Comparison of ENCODE assay signal across 8 cellular contexts in genomic region chr2:104872866-104873688, GRCh38. TPM values are rescaled to one million over a fixed set of nuclear protein-coding genes. Genes with fewer than 3 reads are reported as not detected.
A peak's percentile ranks its signal among the peaks of the same experiment; 100 is the strongest.
DNase-seq lines count a peak whose midpoint lies in the region; ATAC-seq and TF ChIP-seq lines count a peak whose summit lies in the region.

No MANE protein-coding gene starts in this region.

- ATAC-seq in naive thymus-derived CD4-positive, alpha-beta T cell: peak; percentile 64

- H3K9me3 ChIP-seq in HAP-1: no peaks in the 10 kb centered on the region
- H3K9me3 ChIP-seq in naive thymus-derived CD4-positive, alpha-beta T cell (ENCODE audit: control insufficient read depth in 2 of 3, low read length in 3 of 3): no peaks in the 10 kb centered on the region

- H3K4me1 Mint-ChIP-seq in naive thymus-derived CD4-positive, alpha-beta T cell: peaks cover 0 to 18% (median 12%) of the 10 kb centered on the region in 7 donors
- peaks cover 8% of the 10 kb centered on the region for H3K4me1 Mint-ChIP-seq in type B pancreatic cell (ENCODE audit: unreplicated experiment)

- no peaks in the 10 kb centered on the region for H3K36me3 Mint-ChIP-seq in naive thymus-derived CD4-positive, alpha-beta T cell
- no peaks in the 10 kb centered on the region for H3K36me3 Mint-ChIP-seq in type B pancreatic cell

- no peaks in the 10 kb centered on the region for H3K9me3 Mint-ChIP-seq in naive thymus-derived CD4-positive, alpha-beta T cell
- H3K9me3 Mint-ChIP-seq in type B pancreatic cell: no peaks in the 10 kb centered on the region

- POLR2A ChIA-PET in naive thymus-derived CD4-positive, alpha-beta T cell (lab: Charles Lee): no interaction called here

- TF ChIP-seq CTCF in VCaP (conservative IDR thresholded peaks at IDR 0.05) (peak; percentile 79), type B pancreatic cell (conservative IDR thresholded peaks at IDR 0.05) (peak; percentile 78)

- peak overlapping the region; percentile 65 for H3K27ac ChIP-seq in VCaP
- H3K27ac ChIP-seq in naive thymus-derived CD4-positive, alpha-beta T cell (ENCODE audit: low read depth, low read length): no peak overlapping the region

- CTCF ChIA-PET in naive thymus-derived CD4-positive, alpha-beta T cell (lab: Charles Lee): no interaction called here

- H3K27ac Mint-ChIP-seq in naive thymus-derived CD4-positive, alpha-beta T cell: no peak overlapping the region
- H3K27ac Mint-ChIP-seq in type B pancreatic cell: no peak overlapping the region

- peak overlapping the region; percentile 35 for H3K4me3 ChIP-seq in HAP-1
- H3K4me3 ChIP-seq in naive thymus-derived CD4-positive, alpha-beta T cell (ENCODE audit: low read length): no peak overlapping the region

- peaks cover 8% of the 10 kb centered on the region for H3K4me1 ChIP-seq in HAP-1
- no peaks in the 10 kb centered on the region for H3K4me1 ChIP-seq in naive thymus-derived CD4-positive, alpha-beta T cell (ENCODE audit: control insufficient read depth in 2 of 2, insufficient read depth in 2 of 2, low read length in 2 of 2)

- in situ Hi-C loops in HAP-1 (cut with MboI; ENCODE audit: low sequenced_read_pairs): loop anchor here (25.0 kb wide), 1 partner anchor 464 kb away; the partner anchor contains the start of genes C2orf49 and TGFBRAP1

- peaks cover 51 to 73% (median 61%) of the 10 kb centered on the region in 5 donors for H3K27me3 Mint-ChIP-seq in naive thymus-derived CD4-positive, alpha-beta T cell
- peaks cover 96% of the 10 kb centered on the region for H3K27me3 Mint-ChIP-seq in type B pancreatic cell

- DNase-seq in activated gamma-delta T cell treated with Interleukin-2 at 50 U/mL for 16 hours (peak; percentile 29), activated gamma-delta T cell (lab: John Stamatoyannopoulos, UW) (no peak), HAP-1 (ENCODE audit: low spot score in 2 of 2) (peak; percentile 72 to 88), LoVo (ENCODE audit: low spot score) (peak; percentile 68), fibroblast of peridontal ligament (ENCODE audit: extremely low read depth) (peak; percentile 41), type B pancreatic cell (ENCODE audit: extremely low spot score, unreplicated experiment) (no peak)
- DNase-seq in naive thymus-derived CD4-positive, alpha-beta T cell: peak in 4 of 9 donors; percentile 17 to 53 (median 37)

- peak overlapping the region; percentile 41 to 76 (median 56) for H3K4me3 Mint-ChIP-seq in naive thymus-derived CD4-positive, alpha-beta T cell
- H3K4me3 Mint-ChIP-seq in type B pancreatic cell: peak overlapping the region; percentile 88

- intact Hi-C loops in naive thymus-derived CD4-positive, alpha-beta T cell (cut with micrococcal nuclease): loop anchor here in 1 of 2 donors (5.0 to 10.0 kb wide), 2 partner anchors 458 to 1711 kb away; no protein-coding TSS in a partner anchor

- H3K27me3 ChIP-seq in HAP-1 (ENCODE audit: low read depth): no peaks in the 10 kb centered on the region
- peaks cover 0 to 3% of the 10 kb centered on the region in 2 donors for H3K27me3 ChIP-seq in naive thymus-derived CD4-positive, alpha-beta T cell (ENCODE audit: control insufficient read depth in 2 of 2, insufficient read depth in 2 of 2, low read length in 2 of 2)

- no peaks in the 10 kb centered on the region for H3K36me3 ChIP-seq in HAP-1 (replicated peaks)
- H3K36me3 ChIP-seq in naive thymus-derived CD4-positive, alpha-beta T cell (ENCODE audit: control insufficient read depth in 2 of 3, insufficient read depth in 3 of 3, low read length in 3 of 3): no peaks in the 10 kb centered on the region

RNA-seq across cellular contexts. Expression of gene POU3F3, which starts 19.2 kb away (rescaled TPM):
- not detected for total RNA-seq in naive thymus-derived CD4-positive, alpha-beta T cell
- polyA plus RNA-seq in naive thymus-derived CD4-positive, alpha-beta T cell: not detected
- 0.14 and 2.1 TPM in 2 replicates for total RNA-seq in type B pancreatic cell (ENCODE audit: low replicate concordance)

Comparison
In these comparisons a context has a peak if more than half of its experiments do, and no peak if none do; other contexts are left out.
1. DNase-seq: peak in activated gamma-delta T cell treated with Interleukin-2 at 50 U/mL for 16 hours (single experiment), HAP-1 (2 of 2), LoVo (single experiment) and fibroblast of peridontal ligament (single experiment); none in activated gamma-delta T cell (single experiment) and type B pancreatic cell (single experiment).